1 cellular context compared by ENCODE assay signal in the genomic region with DNA sequence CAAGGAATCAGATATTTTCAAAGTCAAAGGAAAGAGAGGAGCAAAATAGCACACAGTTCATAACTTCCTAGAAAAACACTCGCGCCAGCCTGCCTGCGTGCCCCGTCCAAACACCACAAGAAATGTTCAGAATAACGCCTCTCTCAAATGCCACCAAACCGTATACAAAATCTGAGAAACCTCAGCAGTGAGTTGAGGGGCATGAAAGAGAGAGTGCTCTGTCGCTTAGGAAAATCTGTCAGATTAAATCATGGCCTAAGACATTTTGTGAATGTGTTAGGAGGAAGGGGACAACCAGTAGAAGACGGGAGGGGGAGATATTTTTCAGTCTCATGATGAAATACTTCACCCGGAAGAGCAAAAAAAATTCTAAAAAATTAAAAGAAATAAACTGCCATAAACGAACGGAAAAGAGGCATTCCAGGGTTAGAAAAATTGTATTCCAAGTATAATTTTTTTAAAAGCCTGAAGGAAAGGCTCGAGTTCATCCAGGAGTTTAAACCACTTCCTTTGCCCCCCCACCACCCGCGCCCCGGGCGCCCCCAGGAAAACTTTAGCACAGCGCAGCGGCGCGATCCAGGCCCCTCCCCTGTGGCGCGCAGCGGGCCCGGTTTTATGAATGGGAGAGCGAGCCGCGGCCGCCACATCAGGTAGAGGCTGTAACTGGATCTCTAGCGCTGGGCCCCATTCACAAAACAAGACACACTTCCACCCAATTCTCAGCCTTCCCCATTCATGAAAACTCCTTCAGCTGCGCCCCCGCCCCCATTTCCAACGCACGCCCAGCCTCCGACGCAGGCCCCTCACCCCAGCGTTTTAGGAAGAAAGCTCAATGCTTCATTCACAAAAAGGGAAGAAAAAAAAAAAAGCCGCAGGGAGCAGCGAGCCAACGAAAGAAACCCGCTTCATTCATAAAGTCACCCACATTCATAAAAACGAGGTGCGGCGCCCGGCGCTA.
TF ChIP-seq lines count a peak whose summit lies in the region.

No MANE protein-coding gene starts in this region.

TF ChIP-seq in K562, 482 proteins besides CTCF, POLR2A, EP300 and RAD21 (continued from another document and continues in another):
- TF ChIP-seq, protein P1, sequence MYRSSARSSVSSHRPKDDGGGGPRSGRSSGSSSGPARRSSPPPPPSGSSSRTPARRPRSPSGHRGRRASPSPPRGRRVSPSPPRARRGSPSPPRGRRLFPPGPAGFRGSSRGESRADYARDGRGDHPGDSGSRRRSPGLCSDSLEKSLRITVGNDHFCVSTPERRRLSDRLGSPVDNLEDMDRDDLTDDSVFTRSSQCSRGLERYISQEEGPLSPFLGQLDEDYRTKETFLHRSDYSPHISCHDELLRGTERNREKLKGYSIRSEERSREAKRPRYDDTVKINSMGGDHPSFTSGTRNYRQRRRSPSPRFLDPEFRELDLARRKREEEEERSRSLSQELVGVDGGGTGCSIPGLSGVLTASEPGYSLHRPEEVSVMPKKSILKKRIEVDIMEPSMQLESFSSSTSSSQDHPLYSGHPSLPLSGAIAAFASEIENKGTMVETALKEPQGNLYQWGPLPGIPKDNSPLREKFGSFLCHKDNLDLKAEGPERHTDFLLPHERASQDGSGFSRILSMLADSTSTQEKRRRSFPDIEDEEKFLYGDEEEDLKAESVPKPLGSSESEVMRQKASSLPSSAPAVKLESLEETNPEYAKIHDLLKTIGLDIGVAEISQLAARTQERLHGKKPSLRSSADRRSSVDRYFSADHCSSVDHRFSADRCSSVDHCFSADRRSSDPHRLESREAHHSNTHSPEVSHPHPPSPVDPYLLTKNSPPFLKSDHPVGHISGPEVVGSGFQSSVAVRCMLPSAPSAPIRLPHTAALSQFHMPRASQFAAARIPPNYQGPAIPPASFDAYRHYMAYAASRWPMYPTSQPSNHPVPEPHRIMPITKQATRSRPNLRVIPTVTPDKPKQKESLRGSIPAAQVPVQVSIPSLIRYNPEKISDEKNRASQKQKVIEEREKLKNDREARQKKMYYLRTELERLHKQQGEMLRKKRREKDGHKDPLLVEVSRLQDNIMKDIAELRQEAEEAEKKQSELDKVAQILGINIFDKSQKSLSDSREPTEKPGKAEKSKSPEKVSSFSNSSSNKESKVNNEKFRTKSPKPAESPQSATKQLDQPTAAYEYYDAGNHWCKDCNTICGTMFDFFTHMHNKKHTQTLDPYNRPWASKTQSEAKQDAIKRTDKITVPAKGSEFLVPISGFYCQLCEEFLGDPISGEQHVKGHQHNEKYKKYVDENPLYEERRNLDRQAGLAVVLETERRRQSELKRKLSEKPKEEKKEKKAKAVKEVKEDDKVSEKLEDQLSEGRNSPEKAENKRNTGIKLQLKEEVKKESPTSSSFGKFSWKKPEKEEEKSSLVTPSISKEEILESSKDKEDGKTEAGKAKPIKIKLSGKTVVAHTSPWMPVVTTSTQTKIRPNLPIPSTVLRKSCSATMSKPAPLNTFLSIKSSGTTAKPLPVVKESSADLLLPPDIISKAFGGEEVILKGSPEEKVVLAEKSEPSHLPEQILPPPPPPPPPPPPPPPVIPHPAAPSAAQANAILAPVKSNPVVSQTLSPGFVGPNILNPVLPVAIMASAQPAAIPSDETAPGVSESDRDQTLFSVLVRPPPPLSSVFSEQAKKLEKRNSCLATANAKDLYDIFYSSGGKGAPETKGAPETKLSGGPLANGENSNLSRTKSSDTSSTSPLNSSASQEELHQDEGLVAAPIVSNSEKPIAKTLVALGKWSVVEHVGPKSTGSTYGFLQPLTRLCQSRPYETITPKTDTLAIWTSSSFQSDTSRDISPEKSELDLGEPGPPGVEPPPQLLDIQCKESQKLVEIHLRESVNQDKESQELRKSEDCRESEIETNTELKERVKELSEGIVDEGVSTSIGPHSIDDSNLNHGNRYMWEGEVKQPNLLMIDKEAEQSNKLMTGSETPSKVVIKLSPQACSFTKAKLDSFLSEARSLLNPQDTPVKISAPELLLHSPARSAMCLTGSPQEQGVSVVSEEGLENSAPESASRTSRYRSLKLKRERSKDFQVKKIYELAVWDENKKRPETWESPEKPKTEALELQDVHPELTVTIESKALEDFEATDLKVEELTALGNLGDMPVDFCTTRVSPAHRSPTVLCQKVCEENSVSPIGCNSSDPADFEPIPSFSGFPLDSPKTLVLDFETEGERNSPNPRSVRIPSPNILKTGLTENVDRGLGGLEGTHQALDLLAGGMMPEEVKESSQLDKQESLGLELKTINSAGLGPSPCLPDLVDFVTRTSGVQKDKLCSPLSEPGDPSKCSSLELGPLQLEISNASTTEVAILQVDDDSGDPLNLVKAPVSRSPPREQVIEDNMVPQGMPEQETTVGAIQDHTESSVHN (IDR thresholded peaks at IDR 0.05; ENCODE audit: borderline replicate concordance in 1 of 2, low read depth in 1 of 2) = no peak
- TF ChIP-seq CCNT2 (IDR thresholded peaks at IDR 0.05; ENCODE audit: borderline replicate concordance, extremely low read depth, insufficient read length, low read depth, low read length) (peak; percentile 82), FOXJ3 (CRISPR knock-in tag; IDR thresholded peaks at IDR 0.05) (no peak), TCF7L2 (IDR thresholded peaks at IDR 0.05; ENCODE audit: low read depth, low read length) (no peak), MBD2 (IDR thresholded peaks at IDR 0.05; ENCODE audit: borderline replicate concordance, low read depth) (no peak), RUNX1 (IDR thresholded peaks at IDR 0.05; ENCODE audit: low read depth) (no peak), ZFX (CRISPR knock-in tag; IDR thresholded peaks at IDR 0.05) (peak; percentile 39), PCBP2 (IDR thresholded peaks at IDR 0.05; ENCODE audit: low read depth, low read length, poor library complexity, severe bottlenecking) (no peak), ZNF584 (CRISPR knock-in tag; IDR thresholded peaks at IDR 0.05; ENCODE audit: low read depth) (no peak), ZNF224 (CRISPR knock-in tag; IDR thresholded peaks at IDR 0.05) (no peak), SNIP1 (IDR thresholded peaks at IDR 0.05; ENCODE audit: low read depth) (no peak), ZNF184 (CRISPR knock-in tag; IDR thresholded peaks at IDR 0.05) (no peak), MTA1 (IDR thresholded peaks at IDR 0.05; ENCODE audit: borderline replicate concordance) (no peak), ZNF212 (CRISPR knock-in tag; IDR thresholded peaks at IDR 0.05) (no peak), SREBF1 (IDR thresholded peaks at IDR 0.05; ENCODE audit: borderline replicate concordance, low read depth, low read length) (no peak), FIP1L1 (IDR thresholded peaks at IDR 0.05; ENCODE audit: low read depth, low read length, poor library complexity, severe bottlenecking) (no peak), CBFB (CRISPR knock-in tag; IDR thresholded peaks at IDR 0.05) (no peak), RFX1 (IDR thresholded peaks at IDR 0.05) (no peak), POLR3G (IDR thresholded peaks at IDR 0.05; ENCODE audit: extremely low read depth, insufficient read length, insufficient replicate concordance) (no peak), MCM3 (IDR thresholded peaks at IDR 0.05) (no peak), ZKSCAN3 (CRISPR knock-in tag; IDR thresholded peaks at IDR 0.05) (no peak), ZNF717 (CRISPR knock-in tag; IDR thresholded peaks at IDR 0.05) (no peak), HOXB6 (CRISPR knock-in tag; IDR thresholded peaks at IDR 0.05; ENCODE audit: borderline replicate concordance) (no peak), HDAC3 (IDR thresholded peaks at IDR 0.05; ENCODE audit: borderline replicate concordance, partially characterized antibody) (no peak), ZNF668 (CRISPR knock-in tag; IDR thresholded peaks at IDR 0.05) (no peak), PHTF2 (CRISPR knock-in tag; IDR thresholded peaks at IDR 0.05) (no peak), HMGN3 (IDR thresholded peaks at IDR 0.05; ENCODE audit: borderline replicate concordance, extremely low read depth, insufficient read length, low read depth, low read length) (peak; percentile 67), SRSF7 (optimal IDR thresholded peaks at IDR 0.05; ENCODE audit: low read depth, low read length) (no peak), SNRNP70 (optimal IDR thresholded peaks at IDR 0.05; ENCODE audit: low read depth, low read length) (no peak), EHMT2 (IDR thresholded peaks at IDR 0.05) (no peak)
- TF ChIP-seq, protein P2, sequence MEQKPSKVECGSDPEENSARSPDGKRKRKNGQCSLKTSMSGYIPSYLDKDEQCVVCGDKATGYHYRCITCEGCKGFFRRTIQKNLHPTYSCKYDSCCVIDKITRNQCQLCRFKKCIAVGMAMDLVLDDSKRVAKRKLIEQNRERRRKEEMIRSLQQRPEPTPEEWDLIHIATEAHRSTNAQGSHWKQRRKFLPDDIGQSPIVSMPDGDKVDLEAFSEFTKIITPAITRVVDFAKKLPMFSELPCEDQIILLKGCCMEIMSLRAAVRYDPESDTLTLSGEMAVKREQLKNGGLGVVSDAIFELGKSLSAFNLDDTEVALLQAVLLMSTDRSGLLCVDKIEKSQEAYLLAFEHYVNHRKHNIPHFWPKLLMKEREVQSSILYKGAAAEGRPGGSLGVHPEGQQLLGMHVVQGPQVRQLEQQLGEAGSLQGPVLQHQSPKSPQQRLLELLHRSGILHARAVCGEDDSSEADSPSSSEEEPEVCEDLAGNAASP (IDR thresholded peaks at IDR 0.05) = no peak
- TF ChIP-seq, protein P3, sequence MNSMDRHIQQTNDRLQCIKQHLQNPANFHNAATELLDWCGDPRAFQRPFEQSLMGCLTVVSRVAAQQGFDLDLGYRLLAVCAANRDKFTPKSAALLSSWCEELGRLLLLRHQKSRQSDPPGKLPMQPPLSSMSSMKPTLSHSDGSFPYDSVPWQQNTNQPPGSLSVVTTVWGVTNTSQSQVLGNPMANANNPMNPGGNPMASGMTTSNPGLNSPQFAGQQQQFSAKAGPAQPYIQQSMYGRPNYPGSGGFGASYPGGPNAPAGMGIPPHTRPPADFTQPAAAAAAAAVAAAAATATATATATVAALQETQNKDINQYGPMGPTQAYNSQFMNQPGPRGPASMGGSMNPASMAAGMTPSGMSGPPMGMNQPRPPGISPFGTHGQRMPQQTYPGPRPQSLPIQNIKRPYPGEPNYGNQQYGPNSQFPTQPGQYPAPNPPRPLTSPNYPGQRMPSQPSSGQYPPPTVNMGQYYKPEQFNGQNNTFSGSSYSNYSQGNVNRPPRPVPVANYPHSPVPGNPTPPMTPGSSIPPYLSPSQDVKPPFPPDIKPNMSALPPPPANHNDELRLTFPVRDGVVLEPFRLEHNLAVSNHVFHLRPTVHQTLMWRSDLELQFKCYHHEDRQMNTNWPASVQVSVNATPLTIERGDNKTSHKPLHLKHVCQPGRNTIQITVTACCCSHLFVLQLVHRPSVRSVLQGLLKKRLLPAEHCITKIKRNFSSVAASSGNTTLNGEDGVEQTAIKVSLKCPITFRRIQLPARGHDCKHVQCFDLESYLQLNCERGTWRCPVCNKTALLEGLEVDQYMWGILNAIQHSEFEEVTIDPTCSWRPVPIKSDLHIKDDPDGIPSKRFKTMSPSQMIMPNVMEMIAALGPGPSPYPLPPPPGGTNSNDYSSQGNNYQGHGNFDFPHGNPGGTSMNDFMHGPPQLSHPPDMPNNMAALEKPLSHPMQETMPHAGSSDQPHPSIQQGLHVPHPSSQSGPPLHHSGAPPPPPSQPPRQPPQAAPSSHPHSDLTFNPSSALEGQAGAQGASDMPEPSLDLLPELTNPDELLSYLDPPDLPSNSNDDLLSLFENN (IDR thresholded peaks at IDR 0.05; ENCODE audit: low read depth in 2 of 2, low read length in 2 of 2) = no peak
- TF ChIP-seq, protein P4, sequence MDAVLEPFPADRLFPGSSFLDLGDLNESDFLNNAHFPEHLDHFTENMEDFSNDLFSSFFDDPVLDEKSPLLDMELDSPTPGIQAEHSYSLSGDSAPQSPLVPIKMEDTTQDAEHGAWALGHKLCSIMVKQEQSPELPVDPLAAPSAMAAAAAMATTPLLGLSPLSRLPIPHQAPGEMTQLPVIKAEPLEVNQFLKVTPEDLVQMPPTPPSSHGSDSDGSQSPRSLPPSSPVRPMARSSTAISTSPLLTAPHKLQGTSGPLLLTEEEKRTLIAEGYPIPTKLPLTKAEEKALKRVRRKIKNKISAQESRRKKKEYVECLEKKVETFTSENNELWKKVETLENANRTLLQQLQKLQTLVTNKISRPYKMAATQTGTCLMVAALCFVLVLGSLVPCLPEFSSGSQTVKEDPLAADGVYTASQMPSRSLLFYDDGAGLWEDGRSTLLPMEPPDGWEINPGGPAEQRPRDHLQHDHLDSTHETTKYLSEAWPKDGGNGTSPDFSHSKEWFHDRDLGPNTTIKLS (IDR thresholded peaks at IDR 0.05; ENCODE audit: borderline replicate concordance, low read depth) = no peak
- TF ChIP-seq, protein P5, sequence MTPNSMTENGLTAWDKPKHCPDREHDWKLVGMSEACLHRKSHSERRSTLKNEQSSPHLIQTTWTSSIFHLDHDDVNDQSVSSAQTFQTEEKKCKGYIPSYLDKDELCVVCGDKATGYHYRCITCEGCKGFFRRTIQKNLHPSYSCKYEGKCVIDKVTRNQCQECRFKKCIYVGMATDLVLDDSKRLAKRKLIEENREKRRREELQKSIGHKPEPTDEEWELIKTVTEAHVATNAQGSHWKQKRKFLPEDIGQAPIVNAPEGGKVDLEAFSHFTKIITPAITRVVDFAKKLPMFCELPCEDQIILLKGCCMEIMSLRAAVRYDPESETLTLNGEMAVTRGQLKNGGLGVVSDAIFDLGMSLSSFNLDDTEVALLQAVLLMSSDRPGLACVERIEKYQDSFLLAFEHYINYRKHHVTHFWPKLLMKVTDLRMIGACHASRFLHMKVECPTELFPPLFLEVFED (CRISPR knock-in tag; conservative IDR thresholded peaks at IDR 0.05) = no peak
- TF ChIP-seq, protein P6, sequence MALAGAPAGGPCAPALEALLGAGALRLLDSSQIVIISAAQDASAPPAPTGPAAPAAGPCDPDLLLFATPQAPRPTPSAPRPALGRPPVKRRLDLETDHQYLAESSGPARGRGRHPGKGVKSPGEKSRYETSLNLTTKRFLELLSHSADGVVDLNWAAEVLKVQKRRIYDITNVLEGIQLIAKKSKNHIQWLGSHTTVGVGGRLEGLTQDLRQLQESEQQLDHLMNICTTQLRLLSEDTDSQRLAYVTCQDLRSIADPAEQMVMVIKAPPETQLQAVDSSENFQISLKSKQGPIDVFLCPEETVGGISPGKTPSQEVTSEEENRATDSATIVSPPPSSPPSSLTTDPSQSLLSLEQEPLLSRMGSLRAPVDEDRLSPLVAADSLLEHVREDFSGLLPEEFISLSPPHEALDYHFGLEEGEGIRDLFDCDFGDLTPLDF (CRISPR knock-in tag; IDR thresholded peaks at IDR 0.05) = no peak
- TF ChIP-seq, protein P7, sequence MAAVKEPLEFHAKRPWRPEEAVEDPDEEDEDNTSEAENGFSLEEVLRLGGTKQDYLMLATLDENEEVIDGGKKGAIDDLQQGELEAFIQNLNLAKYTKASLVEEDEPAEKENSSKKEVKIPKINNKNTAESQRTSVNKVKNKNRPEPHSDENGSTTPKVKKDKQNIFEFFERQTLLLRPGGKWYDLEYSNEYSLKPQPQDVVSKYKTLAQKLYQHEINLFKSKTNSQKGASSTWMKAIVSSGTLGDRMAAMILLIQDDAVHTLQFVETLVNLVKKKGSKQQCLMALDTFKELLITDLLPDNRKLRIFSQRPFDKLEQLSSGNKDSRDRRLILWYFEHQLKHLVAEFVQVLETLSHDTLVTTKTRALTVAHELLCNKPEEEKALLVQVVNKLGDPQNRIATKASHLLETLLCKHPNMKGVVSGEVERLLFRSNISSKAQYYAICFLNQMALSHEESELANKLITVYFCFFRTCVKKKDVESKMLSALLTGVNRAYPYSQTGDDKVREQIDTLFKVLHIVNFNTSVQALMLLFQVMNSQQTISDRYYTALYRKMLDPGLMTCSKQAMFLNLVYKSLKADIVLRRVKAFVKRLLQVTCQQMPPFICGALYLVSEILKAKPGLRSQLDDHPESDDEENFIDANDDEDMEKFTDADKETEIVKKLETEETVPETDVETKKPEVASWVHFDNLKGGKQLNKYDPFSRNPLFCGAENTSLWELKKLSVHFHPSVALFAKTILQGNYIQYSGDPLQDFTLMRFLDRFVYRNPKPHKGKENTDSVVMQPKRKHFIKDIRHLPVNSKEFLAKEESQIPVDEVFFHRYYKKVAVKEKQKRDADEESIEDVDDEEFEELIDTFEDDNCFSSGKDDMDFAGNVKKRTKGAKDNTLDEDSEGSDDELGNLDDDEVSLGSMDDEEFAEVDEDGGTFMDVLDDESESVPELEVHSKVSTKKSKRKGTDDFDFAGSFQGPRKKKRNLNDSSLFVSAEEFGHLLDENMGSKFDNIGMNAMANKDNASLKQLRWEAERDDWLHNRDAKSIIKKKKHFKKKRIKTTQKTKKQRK (IDR thresholded peaks at IDR 0.05; ENCODE audit: borderline replicate concordance, low read depth, low read length) = no peak
